1 cellular context compared by ENCODE assay signal in the genomic region with DNA sequence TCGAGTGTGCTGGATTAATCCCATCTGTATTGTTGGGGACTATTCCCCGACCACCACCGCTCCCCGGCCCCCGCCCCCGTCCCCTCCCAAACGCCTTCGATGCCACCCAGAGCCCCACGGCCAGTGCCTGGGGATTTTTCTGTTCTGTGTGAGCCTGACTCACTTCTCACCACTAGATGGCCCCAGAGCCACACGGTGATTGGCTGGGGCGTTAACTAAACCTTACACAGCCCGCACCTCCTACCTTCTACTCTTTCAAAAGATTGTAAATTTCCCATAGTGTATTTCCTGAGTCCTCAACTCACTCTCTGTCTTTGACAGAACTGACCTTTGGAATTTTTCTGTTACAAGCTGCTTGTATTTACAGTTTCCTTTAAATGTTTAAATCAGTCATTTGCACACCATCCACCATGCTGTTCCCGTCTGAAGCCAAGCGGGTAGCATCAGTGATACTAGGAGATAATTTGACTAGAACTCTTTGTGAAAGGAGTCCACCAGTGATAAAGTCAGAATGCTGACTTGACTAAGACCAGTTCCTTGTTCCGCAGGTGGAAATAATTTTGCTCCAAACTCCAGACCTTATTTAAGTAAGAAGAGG.
TF ChIP-seq lines count a peak whose summit lies in the region.

No MANE protein-coding gene starts in this region.

TF ChIP-seq in SK-N-SH treated with all-trans-retinoic acid at 6 μM for 48 hours, 23 proteins besides CTCF, POLR2A, EP300 and RAD21 (continued from another document):
- TF ChIP-seq, protein P1, sequence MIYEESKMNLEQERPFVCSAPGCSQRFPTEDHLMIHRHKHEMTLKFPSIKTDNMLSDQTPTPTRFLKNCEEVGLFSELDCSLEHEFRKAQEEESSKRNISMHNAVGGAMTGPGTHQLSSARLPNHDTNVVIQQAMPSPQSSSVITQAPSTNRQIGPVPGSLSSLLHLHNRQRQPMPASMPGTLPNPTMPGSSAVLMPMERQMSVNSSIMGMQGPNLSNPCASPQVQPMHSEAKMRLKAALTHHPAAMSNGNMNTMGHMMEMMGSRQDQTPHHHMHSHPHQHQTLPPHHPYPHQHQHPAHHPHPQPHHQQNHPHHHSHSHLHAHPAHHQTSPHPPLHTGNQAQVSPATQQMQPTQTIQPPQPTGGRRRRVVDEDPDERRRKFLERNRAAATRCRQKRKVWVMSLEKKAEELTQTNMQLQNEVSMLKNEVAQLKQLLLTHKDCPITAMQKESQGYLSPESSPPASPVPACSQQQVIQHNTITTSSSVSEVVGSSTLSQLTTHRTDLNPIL (CRISPR knock-in tag; IDR thresholded peaks at IDR 0.05; ENCODE audit: low read depth): no peak
- TF ChIP-seq BACH2 (CRISPR knock-in tag; IDR thresholded peaks at IDR 0.05; ENCODE audit: borderline replicate concordance): no peak
- TF ChIP-seq ARNTL (CRISPR knock-in tag; IDR thresholded peaks at IDR 0.05; ENCODE audit: borderline replicate concordance, low read depth): no peak
- TF ChIP-seq ISL1 (CRISPR knock-in tag; IDR thresholded peaks at IDR 0.05): no peak
